8 cellular contexts compared by ENCODE assay signal in genomic region chr16:58734459-58734787, GRCh38. TPM values are rescaled to one million over a fixed set of nuclear protein-coding genes. Genes with fewer than 3 reads are reported as not detected.
DNase-seq lines count a peak whose midpoint lies in the region; ATAC-seq and TF ChIP-seq lines count a peak whose summit lies in the region.

No MANE protein-coding gene starts in this region.

- TF ChIP-seq RAD21 in neural cell (conservative IDR thresholded peaks at IDR 0.05): no peak

- peaks cover 0 to 26% (median 13%) of the 10 kb centered on the region in 11 experiments; a peak in 14 of 22 replicates for H3K36me3 ChIP-seq in BLaER1 treated with 17β-estradiol and CSF1 and Interleukin-3, amounts not matched to agents 10 nM and 100 nM
- H3K36me3 ChIP-seq in MG63 (peaks cover 20% of the 10 kb centered on the region), neural cell (ENCODE audit: insufficient read depth, low read length) (no peaks in the 10 kb centered on the region)

- peak overlapping the region; percentile 95 for H2AFZ ChIP-seq in neural cell (ENCODE audit: low read depth, low read length)

- H4K20me1 ChIP-seq in BLaER1 treated with 17β-estradiol and CSF1 and Interleukin-3, amounts not matched to agents 10 nM and 100 nM: peaks cover 0 to 34% (median 21%) of the 10 kb centered on the region in 11 experiments; a peak in 11 of 22 replicates
- no peaks in the 10 kb centered on the region for H4K20me1 ChIP-seq in neural cell (ENCODE audit: insufficient read depth)

- H3K4me3 ChIP-seq in BLaER1 treated with 17β-estradiol and CSF1 and Interleukin-3, amounts not matched to agents 10 nM and 100 nM: peak overlapping the region; percentile 74 to 96 (median 92)
- H3K4me3 ChIP-seq in MG63 (peak overlapping the region; percentile 99), dorsolateral prefrontal cortex (peak overlapping the region; percentile 65 to 98 (median 90)), neural cell (ENCODE audit: low read length) (peak overlapping the region; percentile 98)

- peak overlapping the region; percentile 85 to 97 (median 91); a peak in 19 of 22 replicates for H3K4me2 ChIP-seq in BLaER1 treated with 17β-estradiol and CSF1 and Interleukin-3, amounts not matched to agents 10 nM and 100 nM
- no peak overlapping the region for H3K4me2 ChIP-seq in neural cell (ENCODE audit: low read length)

- no peaks in the 10 kb centered on the region for H3K9me3 ChIP-seq in BLaER1 treated with 17β-estradiol and CSF1 and Interleukin-3, amounts not matched to agents 10 nM and 100 nM (replicated peaks in 1 of 11)
- H3K9me3 ChIP-seq in MG63: no peaks in the 10 kb centered on the region
- H3K9me3 ChIP-seq in neural cell (ENCODE audit: low read length): no peaks in the 10 kb centered on the region

- H3K79me2 ChIP-seq in neural cell (replicated peaks; ENCODE audit: insufficient read depth, low read length): peaks cover 28% of the 10 kb centered on the region

- intact Hi-C loops in dorsolateral prefrontal cortex (cut with DNase I): loop anchor here (1.0 to 5.0 kb wide), 3 partner anchors 49 to 102 kb away; partner anchors contain the start of gene SLC38A7 (in 1 of the 2)

- no peaks in the 10 kb centered on the region for H3F3A ChIP-seq in neural cell (ENCODE audit: insufficient read depth, low read length, poor library complexity, severe bottlenecking)

- DNase-seq in MG63 (no peak), dorsolateral prefrontal cortex (no peak), SHP77 (lab: John Stamatoyannopoulos, UW) (no peak), COR-L47 (lab: John Stamatoyannopoulos, UW) (no peak)

- H3K9me2 ChIP-seq in neural cell (ENCODE audit: insufficient read depth, low read length): no peaks in the 10 kb centered on the region

- H3K27ac ChIP-seq in BLaER1 treated with 17β-estradiol and CSF1 and Interleukin-3, amounts not matched to agents 10 nM and 100 nM: peak overlapping the region in 9 of 11 experiments; percentile 68 to 89 (median 85); a peak in 18 of 22 replicates
- H3K27ac ChIP-seq in dorsolateral prefrontal cortex (peak overlapping the region in 57 of 59 donors; percentile 40 to 96 (median 84)), neural cell (ENCODE audit: low read length) (no peak overlapping the region)

- peak overlapping the region; percentile 77 to 93 (median 87) for H3K9ac ChIP-seq in BLaER1 treated with 17β-estradiol and CSF1 and Interleukin-3, amounts not matched to agents 10 nM and 100 nM
- H3K9ac ChIP-seq in neural cell (ENCODE audit: low read length): peak overlapping the region; percentile 88

- H3K27me3 ChIP-seq in BLaER1 treated with 17β-estradiol and CSF1 and Interleukin-3, amounts not matched to agents 10 nM and 100 nM: no peaks in the 10 kb centered on the region
- H3K27me3 ChIP-seq in MG63 (peaks cover 3% of the 10 kb centered on the region; the same call in 1 of the 2 replicates), dorsolateral prefrontal cortex (no peaks in the 10 kb centered on the region), neural cell (ENCODE audit: insufficient read depth, low read depth, low read length) (no peaks in the 10 kb centered on the region)

- peaks cover 30 to 45% (median 38%) of the 10 kb centered on the region in 10 experiments for H3K4me1 ChIP-seq in BLaER1 treated with 17β-estradiol and CSF1 and Interleukin-3, amounts not matched to agents 10 nM and 100 nM

- no peak for ATAC-seq in HG02884 (IDR thresholded peaks at IDR 0.05; ENCODE audit: unreplicated experiment)
- no peak for ATAC-seq in HG02938 (IDR thresholded peaks at IDR 0.05; ENCODE audit: unreplicated experiment)

- TF ChIP-seq CTCF in dorsolateral prefrontal cortex (IDR thresholded peaks at IDR 0.05 in 54 of 56, conservative IDR thresholded peaks at IDR 0.05 in 2 of 56; ENCODE audit: low read depth in 1 of 56, partially characterized antibody in 56 of 56) (peak in 6 of 56 donors; percentile 2 to 22 (median 4)), neural cell (IDR thresholded peaks at IDR 0.05; ENCODE audit: poor library complexity, severe bottlenecking) (no peak)

- no peak for TF ChIP-seq EP300 in neural cell (conservative IDR thresholded peaks at IDR 0.05; ENCODE audit: poor library complexity, severe bottlenecking)

TF ChIP-seq in neural cell, 6 proteins besides CTCF, POLR2A, EP300 and RAD21:
- TF ChIP-seq EZH2 (IDR thresholded peaks at IDR 0.05; ENCODE audit: borderline replicate concordance, insufficient read depth, low read length, poor library complexity, severe bottlenecking): no peak
- TF ChIP-seq REST (IDR thresholded peaks at IDR 0.05; ENCODE audit: borderline replicate concordance): no peak
- TF ChIP-seq MXI1 (conservative IDR thresholded peaks at IDR 0.05; ENCODE audit: poor library complexity, severe bottlenecking): no peak
- TF ChIP-seq TAF1 (IDR thresholded peaks at IDR 0.05; ENCODE audit: low read depth): no peak
- no peak for TF ChIP-seq POLR2AphosphoS5 (IDR thresholded peaks at IDR 0.05)
- no peak for TF ChIP-seq SMC3 (conservative IDR thresholded peaks at IDR 0.05; ENCODE audit: poor library complexity)

RNA-seq across cellular contexts. Expression of gene GOT2, which starts 0.3 kb away (rescaled TPM):
- total RNA-seq in MG63 (2014; rRNA removed; shearing (Covaris generic); ENCODE audit: low replicate concordance): 126 and 128 TPM in 2 replicates
- 100 to 1,000 TPM in 110 of 120 experiments, 10 to 100 TPM in 10; 73.7 to 189 (median 145) TPM for total RNA-seq in dorsolateral prefrontal cortex
- 44.7 and 55.6 TPM in 2 replicates for polyA plus RNA-seq in neural cell
- polyA minus RNA-seq in neural cell: 53.8 and 65.1 TPM in 2 replicates

RNA-seq across cellular contexts. Expression of gene SLC38A7, which starts 49.9 kb away (rescaled TPM):
- 4.4 and 13.1 TPM in 2 replicates for total RNA-seq in MG63 (2014; rRNA removed; shearing (Covaris generic); ENCODE audit: low replicate concordance)
- 10 to 100 TPM; 17.4 to 52.1 (median 28.9) TPM for total RNA-seq in dorsolateral prefrontal cortex
- 9.8 and 10.2 TPM in 2 replicates for polyA plus RNA-seq in neural cell
- polyA minus RNA-seq in neural cell: 35.3 and 47.0 TPM in 2 replicates
